Comparison of ENCODE assay signal across 26 cellular contexts in genomic region chrX:771536-771935, GRCh38.
"Had no signal": no experiment of that assay in that cellular context is flagged by ENCODE, and none has a peak within 500 bp of the region (broad histone marks: within the 10 kb centered on the region; RNA-seq: fewer than 3 reads in every experiment).

No MANE protein-coding gene starts in this region.

- H3K4me3 ChIP-seq: dorsolateral prefrontal cortex, esophagus muscularis mucosa, gastrocnemius medialis, heart left ventricle had no signal

- DNase-seq: activated CD4-positive, alpha-beta memory T cell treated with anti-CD3 and anti-CD28 coated beads for 36 hours; activated CD4-positive, alpha-beta T cell treated with anti-CD3 and anti-CD28 coated beads for 1 hour; activated CD4-positive, alpha-beta T cell treated with anti-CD3 and anti-CD28 coated beads for 48 hours; activated CD8-positive, alpha-beta T cell treated with anti-CD3 and anti-CD28 coated beads, Interleukin-2, amount 10 ng/mL, durations not matched to agents 7 days and 5 days; activated effector memory CD4-positive, alpha-beta T cell treated with Interleukin-2 at 50 U/mL for 16 hours; activated gamma-delta T cell treated with Interleukin-2 at 50 U/mL for 16 hours; activated naive CD4-positive, alpha-beta T cell treated with anti-CD3 and anti-CD28 coated beads, Interleukin-2, amount 50 U/mL, for 16 hours; activated naive CD4-positive, alpha-beta T cell treated with Interleukin-2 at 50 U/mL for 16 hours; activated T-cell treated with anti-CD3 and anti-CD28 coated beads, Interleukin-2, amount 50 U/mL, for 4 hours; amniotic stem cell; anterior cingulate cortex; brain microvascular endothelial cell; dorsolateral prefrontal cortex; effector memory CD4-positive, alpha-beta T cell; endodermal cell; foreskin keratinocyte; gastrocnemius medialis; glutamatergic neuron; heart left ventricle; T-helper 2 cell had no signal

- H3K27me3 Mint-ChIP-seq: activated CD4-positive, alpha-beta memory T cell treated with anti-CD3 and anti-CD28 coated beads for 36 hours; activated T-helper 17 cell treated with anti-CD3 and anti-CD28 coated beads, Interleukin-2, amount 50 U/mL, for 72 hours; central memory CD8-positive, alpha-beta T cell; dendritic cell treated with granulocyte-macrophage colony-stimulating factor and Interleukin-4, amounts not matched to agents 40 ng/mL and 50 ng/mL, for 4 days had no signal

- H3K27ac Mint-ChIP-seq: activated CD4-positive, alpha-beta memory T cell treated with anti-CD3 and anti-CD28 coated beads for 36 hours; activated CD8-positive, alpha-beta T cell treated with anti-CD3 and anti-CD28 coated beads, Interleukin-2, amount 10 ng/mL, durations not matched to agents 7 days and 5 days; activated naive CD8-positive, alpha-beta T cell; activated T-helper 17 cell treated with anti-CD3 and anti-CD28 coated beads, Interleukin-2, amount 50 U/mL, for 72 hours; dendritic cell treated with granulocyte-macrophage colony-stimulating factor and Interleukin-4, amounts not matched to agents 40 ng/mL and 50 ng/mL, for 4 days; endodermal cell; WTC11 had no signal

- H3K4me3 Mint-ChIP-seq: activated CD4-positive, alpha-beta memory T cell treated with anti-CD3 and anti-CD28 coated beads for 36 hours; activated CD8-positive, alpha-beta T cell treated with anti-CD3 and anti-CD28 coated beads, Interleukin-2, amount 10 ng/mL, durations not matched to agents 7 days and 5 days; activated naive CD8-positive, alpha-beta T cell; activated T-cell treated with anti-CD3 and anti-CD28 coated beads, Interleukin-2, amount 50 U/mL, for 4 hours; activated T-helper 17 cell treated with anti-CD3 and anti-CD28 coated beads, Interleukin-2, amount 50 U/mL, for 72 hours; central memory CD8-positive, alpha-beta T cell; dendritic cell treated with granulocyte-macrophage colony-stimulating factor and Interleukin-4, amounts not matched to agents 40 ng/mL and 50 ng/mL, for 4 days; endodermal cell; WTC11 had no signal

- H3K36me3 Mint-ChIP-seq: activated CD4-positive, alpha-beta memory T cell treated with anti-CD3 and anti-CD28 coated beads for 36 hours; activated naive CD8-positive, alpha-beta T cell; WTC11 had no signal

- H3K27ac ChIP-seq: brain microvascular endothelial cell, dorsolateral prefrontal cortex, esophagus muscularis mucosa, foreskin keratinocyte, gastrocnemius medialis, heart left ventricle had no signal

- H3K4me1 ChIP-seq: esophagus muscularis mucosa, foreskin keratinocyte, gastrocnemius medialis, heart left ventricle had no signal

- H3K4me1 Mint-ChIP-seq: activated T-helper 17 cell treated with anti-CD3 and anti-CD28 coated beads, Interleukin-2, amount 50 U/mL, for 72 hours; central memory CD8-positive, alpha-beta T cell had no signal

- H3K36me3 ChIP-seq: brain microvascular endothelial cell, esophagus muscularis mucosa, gastrocnemius medialis, heart left ventricle had no signal

- H3K9me3 ChIP-seq: esophagus muscularis mucosa, gastrocnemius medialis, heart left ventricle had no signal

- ATAC-seq: activated CD8-positive, alpha-beta T cell treated with anti-CD3 and anti-CD28 coated beads, Interleukin-2, amount 10 ng/mL, durations not matched to agents 7 days and 5 days; activated T-cell treated with anti-CD3 and anti-CD28 coated beads, Interleukin-2, amount 50 U/mL, for 4 hours; activated T-helper 17 cell treated with anti-CD3 and anti-CD28 coated beads, Interleukin-2, amount 50 U/mL, for 72 hours; foreskin keratinocyte; gastrocnemius medialis; heart left ventricle; WTC11 had no signal

- H3K9me3 Mint-ChIP-seq: dendritic cell treated with granulocyte-macrophage colony-stimulating factor and Interleukin-4, amounts not matched to agents 40 ng/mL and 50 ng/mL, for 4 days; endodermal cell; WTC11 had no signal

- H3K27me3 ChIP-seq: brain microvascular endothelial cell, foreskin keratinocyte, gastrocnemius medialis, heart left ventricle had no signal
